ENCODE assay signal across 1 cellular context in genomic region chr12:117084405-117085317, GRCh38.
TF ChIP-seq lines count a peak whose summit lies in the region.

No MANE protein-coding gene starts in this region.

TF ChIP-seq in SK-N-SH, 30 proteins besides CTCF, POLR2A, EP300 and RAD21 (continued from another document):
- no peak for TF ChIP-seq ZBTB33 (IDR thresholded peaks at IDR 0.05; ENCODE audit: borderline replicate concordance, low read depth)
- TF ChIP-seq YY1 (IDR thresholded peaks at IDR 0.05; ENCODE audit: low read depth): no peak
- no peak for TF ChIP-seq SIN3A (IDR thresholded peaks at IDR 0.05; ENCODE audit: borderline replicate concordance, low read depth, low read length)
- TF ChIP-seq GABPA (IDR thresholded peaks at IDR 0.05; ENCODE audit: low read depth): no peak
- TF ChIP-seq NRF1 (IDR thresholded peaks at IDR 0.05; ENCODE audit: low read depth, low read length): no peak
